ENCODE assay signal across 9 cellular contexts in the genomic region with DNA sequence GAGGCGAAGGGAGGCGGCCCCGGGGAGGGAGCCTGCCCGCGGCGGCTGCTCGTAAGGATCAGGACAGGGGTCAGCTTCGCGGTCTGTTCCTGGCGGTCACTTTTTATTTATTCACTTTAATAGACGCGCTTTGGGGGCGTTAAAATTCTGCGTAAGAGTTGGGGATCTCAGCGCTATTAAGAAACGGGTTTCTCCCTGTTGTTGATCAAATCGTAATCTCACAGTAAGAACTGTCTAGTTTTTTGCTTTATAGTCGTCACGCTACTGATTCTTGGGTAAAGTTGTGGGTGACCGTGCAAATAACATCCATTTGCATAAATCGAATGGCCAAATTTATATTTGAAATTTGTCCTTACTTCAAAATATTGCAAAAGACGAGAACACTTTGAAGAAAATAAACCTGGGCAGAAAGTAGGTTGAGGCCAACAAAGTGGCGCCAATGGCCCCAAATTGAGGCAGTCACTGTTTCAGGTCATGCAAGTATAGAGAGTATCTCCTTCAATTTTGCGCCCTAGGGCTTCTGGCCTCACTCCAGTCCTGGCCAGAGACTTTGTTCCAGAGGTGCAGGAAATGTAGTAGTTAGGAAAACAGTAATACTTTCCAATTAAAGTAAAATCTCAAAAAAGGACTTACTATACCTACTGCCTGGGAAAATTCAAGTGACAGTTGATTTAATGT. TPM values are rescaled to one million over a fixed set of nuclear protein-coding genes. Genes with fewer than 3 reads are reported as not detected.
A peak's percentile ranks its signal among the peaks of the same experiment; 100 is the strongest.
DNase-seq lines count a peak whose midpoint lies in the region; ATAC-seq and TF ChIP-seq lines count a peak whose summit lies in the region.
"Had no signal": no experiment of that assay in that cellular context is flagged by ENCODE, and none has a peak within 500 bp of the region (broad histone marks: within the 10 kb centered on the region; RNA-seq: fewer than 3 reads in every experiment).

No MANE protein-coding gene starts in this region.

- H3K4me3 Mint-ChIP-seq in stimulated activated naive B cell treated with anti-CD40 and anti-IgM and Interleukin-4, amounts not matched to agents 10 μg/mL and 1 μg/mL and 100 μg/mL, for 72 hours = peak overlapping the region; percentile 92 to 98

- peak overlapping the region; percentile 78 for H3K9ac ChIP-seq in Loucy (ENCODE audit: low read depth, low read length, poor library complexity, severe bottlenecking)

- H3K36me3 ChIP-seq in Loucy (ENCODE audit: insufficient read depth, low read length) = no peaks in the 10 kb centered on the region

- peaks cover 12 to 34% of the 10 kb centered on the region in 2 donors for H3K4me1 Mint-ChIP-seq in stimulated activated naive B cell treated with anti-CD40 and anti-IgM and Interleukin-4, amounts not matched to agents 10 μg/mL and 1 μg/mL and 100 μg/mL, for 72 hours

- TF ChIP-seq CTCF in Loucy (conservative IDR thresholded peaks at IDR 0.05; ENCODE audit: low read length) = no peak

- peak overlapping the region; percentile 83 for H3K4me2 ChIP-seq in Loucy (ENCODE audit: low read depth, low read length, poor library complexity, severe bottlenecking)

- no peaks in the 10 kb centered on the region for H3K9me2 ChIP-seq in Loucy (replicated peaks; ENCODE audit: low read depth, low read length)

- peaks cover 13% of the 10 kb centered on the region for H4K20me1 ChIP-seq in Loucy (ENCODE audit: insufficient read depth, low read length, poor library complexity, severe bottlenecking)

- peaks cover 2 to 20% of the 10 kb centered on the region in 2 donors for H3K36me3 Mint-ChIP-seq in stimulated activated naive B cell treated with anti-CD40 and anti-IgM and Interleukin-4, amounts not matched to agents 10 μg/mL and 1 μg/mL and 100 μg/mL, for 72 hours

- peak overlapping the region; percentile 95 for H3K4me3 ChIP-seq in Loucy (ENCODE audit: low read length, poor library complexity, severe bottlenecking)

- peak in 1 of 2 donors; percentile 0 for ATAC-seq in stimulated activated naive B cell treated with anti-CD40 and anti-IgM and Interleukin-4, amounts not matched to agents 10 μg/mL and 1 μg/mL and 100 μg/mL, for 72 hours (replicated peaks)
- no peak for ATAC-seq in GM21737 (IDR thresholded peaks at IDR 0.05; ENCODE audit: unreplicated experiment)
- no peak for ATAC-seq in HG03460 (IDR thresholded peaks at IDR 0.05; ENCODE audit: unreplicated experiment)

- intact Hi-C loops in posterior vena cava (cut with DNase I) = no loop called here

- H3K79me2 ChIP-seq in Loucy (ENCODE audit: insufficient read depth, low read length) = peaks cover 44% of the 10 kb centered on the region

- H3K4me1 ChIP-seq in Loucy (ENCODE audit: insufficient read depth, low read length, poor library complexity, severe bottlenecking) = peaks cover 37% of the 10 kb centered on the region

- H2AFZ ChIP-seq in Loucy (ENCODE audit: low read length) = peak overlapping the region; percentile 86

- no peaks in the 10 kb centered on the region for H3K9me3 ChIP-seq in Loucy (ENCODE audit: insufficient read depth, low read depth, low read length)

- H3K27me3 Mint-ChIP-seq in stimulated activated naive B cell treated with anti-CD40 and anti-IgM and Interleukin-4, amounts not matched to agents 10 μg/mL and 1 μg/mL and 100 μg/mL, for 72 hours = no peaks in the 10 kb centered on the region

- DNase-seq in Daoy (ENCODE audit: low read depth) = peak; percentile 58
- peak; percentile 50 for DNase-seq in astrocyte of the hippocampus (ENCODE audit: low read depth, low spot score)
- peak; percentile 61 for DNase-seq in islet precursor cell
- no peak for DNase-seq in stimulated activated naive B cell treated with anti-CD40 and anti-IgM and Interleukin-4, amounts not matched to agents 10 μg/mL and 1 μg/mL and 100 μg/mL, for 72 hours
- DNase-seq in posterior vena cava (ENCODE audit: low spot score) = no peak

- no peaks in the 10 kb centered on the region for H3F3A ChIP-seq in Loucy (ENCODE audit: low read depth)

- no peaks in the 10 kb centered on the region for H3K27me3 ChIP-seq in Loucy (ENCODE audit: insufficient read depth, low read length, poor library complexity, severe bottlenecking)

- H3K9me3 Mint-ChIP-seq in stimulated activated naive B cell treated with anti-CD40 and anti-IgM and Interleukin-4, amounts not matched to agents 10 μg/mL and 1 μg/mL and 100 μg/mL, for 72 hours = peaks cover 0 to 2% of the 10 kb centered on the region in 2 donors

- peak overlapping the region; percentile 97 for H3K27ac Mint-ChIP-seq in stimulated activated naive B cell treated with anti-CD40 and anti-IgM and Interleukin-4, amounts not matched to agents 10 μg/mL and 1 μg/mL and 100 μg/mL, for 72 hours

RNA-seq across cellular contexts. Expression of a gene that starts 1.0 kb away (rescaled TPM):
- total RNA-seq in Daoy (2014; rRNA removed; shearing (Covaris generic)) = 32.2 and 45.1 TPM in 2 replicates
- total RNA-seq in posterior vena cava = 10 to 100 TPM; 13.8 to 16.2 TPM

RNA-seq across cellular contexts. Expression of a gene that starts 40.9 kb away (rescaled TPM):
- not detected in 2 replicates for total RNA-seq in Daoy (2014; rRNA removed; shearing (Covaris generic))
- total RNA-seq in posterior vena cava = 1 to 10 TPM; 1.3 to 1.7 TPM
- total RNA-seq: T-helper 1 cell treated with Interleukin-12 subunit alpha and Interleukin-12 subunit beta and Interleukin-4 antibody, amounts not matched to agents 30 ng/mL and 1 ng/mL, for 36 hours had no signal

Comparison
In these comparisons a context has a peak if more than half of its experiments do, and no peak if none do; other contexts are left out.
1. DNase-seq: peak in Daoy (single experiment), astrocyte of the hippocampus (single experiment) and islet precursor cell (single experiment); none in stimulated activated naive B cell treated with anti-CD40 and anti-IgM and Interleukin-4, amounts not matched to agents 10 μg/mL and 1 μg/mL and 100 μg/mL, for 72 hours (single experiment) and posterior vena cava (single experiment).